1 cellular context compared by ENCODE assay signal in the genomic region with DNA sequence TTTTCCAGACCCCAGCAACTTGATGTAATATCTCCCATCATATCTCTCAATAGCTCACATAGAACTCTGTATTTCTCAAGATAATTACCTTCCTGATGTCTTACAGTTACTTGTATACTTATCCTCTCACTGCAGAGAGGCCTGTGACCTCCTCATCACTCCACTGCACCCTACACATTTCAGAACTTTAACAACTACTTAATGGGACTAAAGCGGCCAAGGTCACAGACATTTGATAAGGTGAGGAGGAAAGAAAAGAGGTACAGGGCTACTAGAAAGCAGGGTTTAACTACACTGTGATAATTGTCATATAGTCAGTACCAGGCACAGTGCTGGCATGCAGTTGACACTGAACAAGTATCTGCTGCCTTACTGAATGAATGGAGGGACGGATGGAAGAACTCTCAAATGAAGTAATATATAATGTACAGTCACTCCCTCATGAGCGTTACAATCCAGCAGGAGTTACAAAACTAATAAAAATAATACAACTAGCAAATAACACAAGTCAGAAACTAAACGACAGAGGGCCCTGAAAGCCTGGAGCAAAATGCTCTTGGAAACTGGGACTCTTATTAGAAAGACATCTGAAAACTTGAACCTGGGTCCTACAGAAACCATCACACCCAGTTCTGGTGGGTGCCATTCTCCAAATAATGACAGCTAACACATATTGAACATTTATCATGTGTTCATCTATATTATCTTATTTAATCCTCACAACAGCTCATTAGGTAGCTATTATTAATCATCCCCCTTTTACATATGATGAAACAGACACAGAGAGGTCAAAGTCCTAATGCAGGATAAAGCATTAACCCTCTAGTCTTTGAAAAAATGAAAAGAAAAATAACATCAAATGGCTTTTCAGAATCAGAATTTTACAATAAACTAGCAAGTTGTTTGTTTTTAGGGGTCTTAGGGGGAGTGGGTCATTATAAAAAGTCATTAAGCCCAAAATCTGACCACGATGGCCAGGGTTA.
TF ChIP-seq lines count a peak whose summit lies in the region.

No MANE protein-coding gene starts in this region.

TF ChIP-seq in K562, 482 proteins besides CTCF, POLR2A, EP300 and RAD21 (continued from another document):
- TF ChIP-seq, protein P1, sequence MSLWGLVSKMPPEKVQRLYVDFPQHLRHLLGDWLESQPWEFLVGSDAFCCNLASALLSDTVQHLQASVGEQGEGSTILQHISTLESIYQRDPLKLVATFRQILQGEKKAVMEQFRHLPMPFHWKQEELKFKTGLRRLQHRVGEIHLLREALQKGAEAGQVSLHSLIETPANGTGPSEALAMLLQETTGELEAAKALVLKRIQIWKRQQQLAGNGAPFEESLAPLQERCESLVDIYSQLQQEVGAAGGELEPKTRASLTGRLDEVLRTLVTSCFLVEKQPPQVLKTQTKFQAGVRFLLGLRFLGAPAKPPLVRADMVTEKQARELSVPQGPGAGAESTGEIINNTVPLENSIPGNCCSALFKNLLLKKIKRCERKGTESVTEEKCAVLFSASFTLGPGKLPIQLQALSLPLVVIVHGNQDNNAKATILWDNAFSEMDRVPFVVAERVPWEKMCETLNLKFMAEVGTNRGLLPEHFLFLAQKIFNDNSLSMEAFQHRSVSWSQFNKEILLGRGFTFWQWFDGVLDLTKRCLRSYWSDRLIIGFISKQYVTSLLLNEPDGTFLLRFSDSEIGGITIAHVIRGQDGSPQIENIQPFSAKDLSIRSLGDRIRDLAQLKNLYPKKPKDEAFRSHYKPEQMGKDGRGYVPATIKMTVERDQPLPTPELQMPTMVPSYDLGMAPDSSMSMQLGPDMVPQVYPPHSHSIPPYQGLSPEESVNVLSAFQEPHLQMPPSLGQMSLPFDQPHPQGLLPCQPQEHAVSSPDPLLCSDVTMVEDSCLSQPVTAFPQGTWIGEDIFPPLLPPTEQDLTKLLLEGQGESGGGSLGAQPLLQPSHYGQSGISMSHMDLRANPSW (CRISPR knock-in tag; IDR thresholded peaks at IDR 0.05): no peak
TF ChIP-seq in K562: peak in this region for 18.
